Comparison of ENCODE assay signal across 22 cellular contexts in genomic region chr4:23034726-23035125, GRCh38.
"Had no signal": no experiment of that assay in that cellular context is flagged by ENCODE, and none has a peak within 500 bp of the region (broad histone marks: within the 10 kb centered on the region; RNA-seq: fewer than 3 reads in every experiment).

No MANE protein-coding gene starts in this region.

- H3K27me3 ChIP-seq: brain microvascular endothelial cell, uterus had no signal

- H3K27ac ChIP-seq: brain microvascular endothelial cell, lower lobe of right lung, thoracic aorta, uterus had no signal

- H3K4me3 ChIP-seq: lower lobe of right lung, thoracic aorta, uterus had no signal

- H3K36me3 ChIP-seq: brain microvascular endothelial cell, lower lobe of right lung, thoracic aorta, uterus had no signal

- H3K9me3 ChIP-seq: lower lobe of right lung, thoracic aorta, uterus had no signal

- H3K4me1 ChIP-seq: lower lobe of right lung, uterus had no signal

- ATAC-seq: activated CD4-positive, alpha-beta T cell treated with anti-CD3 and anti-CD28 coated beads for 36 hours; activated CD8-positive, alpha-beta memory T cell treated with anti-CD3 and anti-CD28 coated beads, Interleukin-2, amount 10 ng/mL, durations not matched to agents 7 days and 5 days; activated CD8-positive, alpha-beta T cell treated with anti-CD3 and anti-CD28 coated beads, Interleukin-2, amount 10 ng/mL, durations not matched to agents 7 days and 5 days; activated T-cell treated with anti-CD3 and anti-CD28 coated beads, Interleukin-2, amount 50 U/mL, for 72 hours; effector memory CD8-positive, alpha-beta T cell; left lobe of liver; right cardiac atrium had no signal

- DNase-seq: activated CD4-positive, alpha-beta T cell treated with anti-CD3 and anti-CD28 coated beads for 36 hours; activated CD4-positive, CD25-positive, alpha-beta regulatory T cell; activated CD8-positive, alpha-beta memory T cell treated with anti-CD3 and anti-CD28 coated beads, Interleukin-2, amount 10 ng/mL, durations not matched to agents 7 days and 5 days; activated CD8-positive, alpha-beta T cell treated with anti-CD3 and anti-CD28 coated beads, Interleukin-2, amount 10 ng/mL, durations not matched to agents 7 days and 5 days; activated naive CD4-positive, alpha-beta T cell treated with Interleukin-2 at 50 U/mL for 16 hours; activated T-cell treated with anti-CD3 and anti-CD28 coated beads for 4 hours; activated T-cell treated with anti-CD3 and anti-CD28 coated beads, Interleukin-2, amount 50 U/mL, for 72 hours; anterior cingulate cortex; brain microvascular endothelial cell; caudate nucleus; cortex of kidney; effector memory CD8-positive, alpha-beta T cell; head of caudate nucleus; hippocampal formation; lower lobe of right lung; mesenchymal stem cell; posterior cingulate gyrus; right cardiac atrium; stimulated activated CD4-positive, alpha-beta T cell treated with anti-CD3 and anti-CD28 coated beads, Interleukin-2, amount 100 ng/mL, for 48 hours; uterus had no signal
